Comparison of ENCODE assay signal across 14 cellular contexts in genomic region chr1:23597635-23598388, GRCh38. TPM values are rescaled to one million over a fixed set of nuclear protein-coding genes. Genes with fewer than 3 reads are reported as not detected.
DNase-seq lines count a peak whose midpoint lies in the region; ATAC-seq, FAIRE-seq and TF ChIP-seq lines count a peak whose summit lies in the region.
"Had no signal": no experiment of that assay in that cellular context is flagged by ENCODE, and none has a peak within 500 bp of the region (broad histone marks: within the 10 kb centered on the region; RNA-seq: fewer than 3 reads in every experiment).

No MANE protein-coding gene starts in this region.

- FAIRE-seq in H1 (lab: Jason Lieb, UNC) (no peak), RCC 7860 (lab: Jason Lieb, UNC) (no peak)
- FAIRE-seq: H54, urothelium cell line had no signal

- peak overlapping the region; percentile 5 to 17 for H3K27ac Mint-ChIP-seq in natural killer cell
- H3K27ac Mint-ChIP-seq in natural killer cell treated with Interleukin-12 subunit alpha and Interleukin-12 subunit beta and Interleukin-15 and Interleukin-18, amount 100 ng/mL, for 72 hours: no peak overlapping the region

- H3K27me3 ChIP-seq in H1 (replicated peaks in 1 of 4; ENCODE audit: control insufficient read depth in 3 of 4, extremely low read depth in 1 of 4, insufficient read depth in 3 of 4, low read length in 3 of 4): no peaks in the 10 kb centered on the region; a peak in 1 of 7 replicates
- no peaks in the 10 kb centered on the region for H3K27me3 ChIP-seq in body of pancreas

- H3K9me3 Mint-ChIP-seq in natural killer cell: no peaks in the 10 kb centered on the region
- H3K9me3 Mint-ChIP-seq in natural killer cell treated with Interleukin-12 subunit alpha and Interleukin-12 subunit beta and Interleukin-15 and Interleukin-18, amount 100 ng/mL, for 72 hours: no peaks in the 10 kb centered on the region
- H3K9me3 Mint-ChIP-seq: immature natural killer cell had no signal

- peak overlapping the region; percentile 26 for H3K18ac ChIP-seq in H1 (ENCODE audit: extremely low read depth, low read length)

- no peaks in the 10 kb centered on the region for H3K36me3 Mint-ChIP-seq in natural killer cell
- H3K36me3 Mint-ChIP-seq in natural killer cell treated with Interleukin-12 subunit alpha and Interleukin-12 subunit beta and Interleukin-15 and Interleukin-18, amount 100 ng/mL, for 72 hours: no peaks in the 10 kb centered on the region
- H3K36me3 Mint-ChIP-seq: immature natural killer cell had no signal

- H3K36me3 ChIP-seq in H1 (ENCODE audit: control insufficient read depth in 2 of 4, insufficient read depth in 4 of 4, low read length in 3 of 4): no peaks in the 10 kb centered on the region
- no peaks in the 10 kb centered on the region for H3K36me3 ChIP-seq in body of pancreas (replicated peaks in 1 of 2; ENCODE audit: insufficient read depth in 1 of 2, low read depth in 2 of 2)

- POLR2A ChIA-PET in H1 (lab: Charles Lee; ENCODE audit: partially characterized antibody): interaction anchor here (0.8 to 26.0 kb wide), 23 partner anchors 8 to 180 kb away, joined by 3 to 547 read pairs (median 5); partner anchors contain the start of genes ELOA, ID3, PITHD1 and RPL11

- no peak for TF ChIP-seq RAD21 in H1 (IDR thresholded peaks at IDR 0.05 in 1 of 2, conservative IDR thresholded peaks at IDR 0.05 in 1 of 2; ENCODE audit: low read depth in 2 of 2, low read length in 2 of 2)

- H3K27me3 Mint-ChIP-seq in natural killer cell (ENCODE audit: low read depth in 2 of 2): no peaks in the 10 kb centered on the region
- peaks cover 0 to 12% of the 10 kb centered on the region in 2 donors for H3K27me3 Mint-ChIP-seq in natural killer cell treated with Interleukin-12 subunit alpha and Interleukin-12 subunit beta and Interleukin-15 and Interleukin-18, amount 100 ng/mL, for 72 hours

- H2BK5ac ChIP-seq in H1 (ENCODE audit: low read depth, low read length): peak overlapping the region; percentile 99; the same call in 1 of the 2 replicates

- no peak overlapping the region for H4K8ac ChIP-seq in H1 (ENCODE audit: extremely low read depth, insufficient read depth, low read length)

- H3K79me1 ChIP-seq in H1 (ENCODE audit: low read depth, low read length): no peaks in the 10 kb centered on the region

- H2BK15ac ChIP-seq in H1 (ENCODE audit: low read length): no peak overlapping the region

- TF ChIP-seq CTCF in natural killer cell (IDR thresholded peaks at IDR 0.05): no peak
- TF ChIP-seq CTCF in H1 (IDR thresholded peaks at IDR 0.05; ENCODE audit: control extremely low read depth in 1 of 3, insufficient read depth in 1 of 3, low read depth in 1 of 3, low read length in 3 of 3): no peak
- TF ChIP-seq CTCF in body of pancreas (IDR thresholded peaks at IDR 0.05): no peak

- H3K79me2 ChIP-seq in H1 (ENCODE audit: control insufficient read depth in 1 of 2, insufficient read depth in 2 of 2, low read length in 2 of 2): no peaks in the 10 kb centered on the region

- H2AK5ac ChIP-seq in H1 (ENCODE audit: low read depth, low read length): peak overlapping the region; percentile 77

- H3K27ac ChIP-seq in H1 (ENCODE audit: low read depth, low read length) (peak overlapping the region; percentile 68; the same call in 1 of the 2 replicates), body of pancreas (no peak overlapping the region)

- TF ChIP-seq POLR2A in H1 (IDR thresholded peaks at IDR 0.05; ENCODE audit: control extremely low read depth in 1 of 2, low read depth in 2 of 2, low read length in 2 of 2) (no peak), erythroblast (IDR thresholded peaks at IDR 0.05; ENCODE audit: low read length) (no peak), body of pancreas (IDR thresholded peaks at IDR 0.05) (no peak)

- no peak overlapping the region for H3K9ac ChIP-seq in H1 (replicated peaks in 1 of 4; ENCODE audit: extremely low read depth in 1 of 4, low read depth in 3 of 4, low read length in 3 of 4)

- peak overlapping the region; percentile 93 for H2BK120ac ChIP-seq in H1 (replicated peaks; ENCODE audit: low read depth, low read length)

- H3K4me1 Mint-ChIP-seq in natural killer cell: peaks cover 20% of the 10 kb centered on the region in 2 donors
- H3K4me1 Mint-ChIP-seq in natural killer cell treated with Interleukin-12 subunit alpha and Interleukin-12 subunit beta and Interleukin-15 and Interleukin-18, amount 100 ng/mL, for 72 hours (ENCODE audit: low read depth in 2 of 2): peaks cover 8 to 16% of the 10 kb centered on the region in 2 donors

- CTCF ChIA-PET in H1 (lab: Charles Lee; ENCODE audit: partially characterized antibody): interaction anchor here (0.6 to 8.0 kb wide), 19 partner anchors 12 to 415 kb away, joined by 3 to 89 read pairs (median 5); partner anchors contain the start of genes ID3 and RPL11

- no peak for TF ChIP-seq EP300 in H1 (IDR thresholded peaks at IDR 0.05; ENCODE audit: borderline replicate concordance in 1 of 2, low read depth in 2 of 2, low read length in 2 of 2)

- H3K56ac ChIP-seq in H1 (replicated peaks; ENCODE audit: insufficient read length, low read depth, low read length): peak overlapping the region; percentile 65

- H3K4me3 ChIP-seq in H1 (ENCODE audit: extremely low read depth in 1 of 4, insufficient read depth in 2 of 4, low read depth in 3 of 4, low read length in 4 of 4): peak overlapping the region in 1 of 4 experiments; percentile 6; a peak in 1 of 8 replicates
- no peak overlapping the region for H3K4me3 ChIP-seq in body of pancreas

- H3K9me3 ChIP-seq in H1 (ENCODE audit: insufficient read depth in 2 of 2, low read depth in 1 of 2, low read length in 1 of 2): no peaks in the 10 kb centered on the region
- H3K9me3 ChIP-seq in body of pancreas: no peaks in the 10 kb centered on the region

- H4K5ac ChIP-seq in H1 (ENCODE audit: insufficient read length, low read depth, low read length): peak overlapping the region; percentile 3

- peak overlapping the region; percentile 95 for H4K91ac ChIP-seq in H1 (replicated peaks; ENCODE audit: insufficient read length, low read length)

- H4K20me1 ChIP-seq in H1 (replicated peaks in 1 of 2; ENCODE audit: control insufficient read depth in 1 of 2, insufficient read depth in 2 of 2, low read length in 2 of 2): no peaks in the 10 kb centered on the region

- H3K23ac ChIP-seq in H1 (ENCODE audit: insufficient read length): no peak overlapping the region

- DNase-seq in natural killer cell (no peak), NCI-H748 treated with DMSO at 0.1 percent for 48 hours (lab: John Stamatoyannopoulos, UW) (peak; percentile 44), H1 (ENCODE audit: low read depth in 1 of 2, low spot score in 2 of 2) (no peak), erythroblast (lab: John Stamatoyannopoulos, UW) (no peak), RCC 7860 (ENCODE audit: low spot score) (no peak), body of pancreas (no peak)
- no peak for DNase-seq in natural killer cell treated with Interleukin-12 subunit alpha and Interleukin-12 subunit beta and Interleukin-15 and Interleukin-18, amount 100 ng/mL, for 72 hours (ENCODE audit: low spot score)
- DNase-seq: activated naive CD4-positive, alpha-beta T cell; immature natural killer cell; NCI-H226; T-helper 9 cell had no signal

- peak overlapping the region; percentile 98 for H2BK20ac ChIP-seq in H1 (ENCODE audit: low read length)

- H3K4me3 Mint-ChIP-seq in natural killer cell: no peak overlapping the region
- no peak overlapping the region for H3K4me3 Mint-ChIP-seq in natural killer cell treated with Interleukin-12 subunit alpha and Interleukin-12 subunit beta and Interleukin-15 and Interleukin-18, amount 100 ng/mL, for 72 hours
- H3K4me3 Mint-ChIP-seq: immature natural killer cell had no signal

- H3K4ac ChIP-seq in H1 (replicated peaks; ENCODE audit: insufficient read length, low read depth, low read length): peak overlapping the region; percentile 59

- H2BK12ac ChIP-seq in H1 (ENCODE audit: low read depth, low read length): peak overlapping the region; percentile 70

- H3K14ac ChIP-seq in H1 (ENCODE audit: insufficient read length): no peak overlapping the region

- H3K4me2 ChIP-seq in H1 (ENCODE audit: insufficient read depth in 1 of 2, low read depth in 2 of 2, low read length in 2 of 2): peak overlapping the region; percentile 32 to 46; a peak in 3 of 4 replicates

- H3K4me1 ChIP-seq in H1 (replicated peaks in 1 of 4; ENCODE audit: control insufficient read depth in 3 of 4, insufficient read depth in 4 of 4, low read length in 3 of 4) (peaks cover 17 to 43% (median 18%) of the 10 kb centered on the region in 4 experiments), body of pancreas (peaks cover 20% of the 10 kb centered on the region)

- no peak overlapping the region for H2AFZ ChIP-seq in H1 (ENCODE audit: low read length)

- ATAC-seq in natural killer cell (no peak), HG02571 (IDR thresholded peaks at IDR 0.05; ENCODE audit: unreplicated experiment) (no peak), body of pancreas (no peak)
- ATAC-seq in natural killer cell treated with Interleukin-12 subunit alpha and Interleukin-12 subunit beta and Interleukin-15 and Interleukin-18, amount 100 ng/mL, for 72 hours: no peak

- WGBS in H1 (ENCODE audit: extremely low coverage in 1 of 2, insufficient coverage in 1 of 2, insufficient read length in 1 of 2, insufficient replicate concordance in 2 of 2, low coverage in 1 of 2, low lambda C conversion rate in 2 of 2, missing lambda C conversion rate in 1 of 2), 2 experiments: 17% methylated on average over 4 of the region's 4 CpGs; no CpG with 5 or more reads in 1 of the 2 experiments
- WGBS in body of pancreas, 2 donors: 81 to 83% methylated on average over 4 of the region's 4 CpGs

- no peaks in the 10 kb centered on the region for H3K23me2 ChIP-seq in H1 (ENCODE audit: low read depth, low read length)

- intact Hi-C loops in natural killer cell (cut with micrococcal nuclease) (no loop called here), body of pancreas (cut with DNase I) (no loop called here)

TF ChIP-seq in H1, 55 proteins besides CTCF, POLR2A, EP300 and RAD21 (continues in another document):
- 0 out of 2 replicates have a peak, but pooled peaks have one; percentile 22 for TF ChIP-seq MAX (IDR thresholded peaks at IDR 0.05)

RNA-seq across cellular contexts. Expression of gene ID3, which starts 38.5 kb away (rescaled TPM):
- total RNA-seq in natural killer cell: 1 to 10 TPM in 2 of 3 donors, under 1 TPM in 1; 0.29 to 6.5 (median 2.4) TPM
- total RNA-seq in natural killer cell treated with Interleukin-12 subunit alpha and Interleukin-12 subunit beta and Interleukin-15 and Interleukin-18, amount 100 ng/mL, for 72 hours: 1 to 10 TPM; 2.6 to 5.0 TPM
- total RNA-seq in H1 (2021; fragmentation: NEBNext Ultra II Directional; extraction: Animal tissue kit (Norgen Biotek cat#: 25700)): 240 and 252 TPM in 2 replicates
- polyA plus RNA-seq in H1 (2011; rRNA removed): 304 and 490 TPM in 2 replicates
- polyA plus RNA-seq in H1 (2011; cell fraction: cytosol; rRNA removed): 310 TPM
- polyA plus RNA-seq in H1 (2011; cell fraction: nucleus; rRNA removed): 192 TPM
- polyA plus RNA-seq in H1 (2012, experiment 1 of 2): 135 to 194 TPM (median 157 TPM) in 4 replicates
- polyA plus RNA-seq in H1 (2012, experiment 2 of 2): 300 TPM
- 260 TPM for polyA plus RNA-seq in H1 (2013, experiment 1 of 2)
- 250 TPM for polyA plus RNA-seq in H1 (2013, experiment 2 of 2)
- 30.4 and 61.8 TPM in 2 replicates for polyA minus RNA-seq in H1 (2011; rRNA and poly(A)+ RNA removed)
- polyA minus RNA-seq in H1 (2011; cell fraction: cytosol; rRNA and poly(A)+ RNA removed): 97.4 TPM
- polyA minus RNA-seq in H1 (2011; cell fraction: nucleus; rRNA and poly(A)+ RNA removed): 104 TPM
- 100 to 1,000 TPM in 1 of 2 donors, 10 to 100 TPM in 1; 65.9 to 118 TPM for total RNA-seq in body of pancreas

Comparison
In these comparisons a context has a peak if more than half of its experiments do, and no peak if none do; other contexts are left out.
1. H3K27ac Mint-ChIP-seq: peak in natural killer cell (2 of 2); none in natural killer cell treated with Interleukin-12 subunit alpha and Interleukin-12 subunit beta and Interleukin-15 and Interleukin-18, amount 100 ng/mL, for 72 hours (0 of 2).
2. RNA of gene ID3, which starts 38.5 kb away (total RNA-seq): 240 to 252 TPM in H1 and 65.9 to 118 TPM in body of pancreas; 2.6 to 5.0 TPM in natural killer cell treated with Interleukin-12 subunit alpha and Interleukin-12 subunit beta and Interleukin-15 and Interleukin-18, amount 100 ng/mL, for 72 hours and 0.29 to 6.5 TPM in natural killer cell; every median in the first group is over 4 times any median in the second.